ENCODE assay signal across 11 cellular contexts in genomic region chr5:122076023-122076422, GRCh38. TPM values are rescaled to one million over a fixed set of nuclear protein-coding genes. Genes with fewer than 3 reads are reported as not detected.
DNase-seq lines count a peak whose midpoint lies in the region; ATAC-seq and TF ChIP-seq lines count a peak whose summit lies in the region.
"Had no signal": no experiment of that assay in that cellular context is flagged by ENCODE, and none has a peak within 500 bp of the region (broad histone marks: within the 10 kb centered on the region; RNA-seq: fewer than 3 reads in every experiment).

No MANE protein-coding gene starts in this region.

- H3K9ac ChIP-seq in neural progenitor cell = no peak overlapping the region

- H3K36me3 ChIP-seq in MG63 = peaks cover 56% of the 10 kb centered on the region
- no peaks in the 10 kb centered on the region for H3K36me3 ChIP-seq in neural progenitor cell

- peaks cover 5% of the 10 kb centered on the region for H3K4me1 ChIP-seq in neural progenitor cell

- peak overlapping the region; percentile 90 for H3K4me3 Mint-ChIP-seq in neural progenitor cell
- H3K4me3 Mint-ChIP-seq in activated T-cell treated with anti-CD3 and anti-CD28 coated beads, Interleukin-2, amount 50 U/mL, for 4 hours = no peak overlapping the region

- H3K4me1 Mint-ChIP-seq in neural progenitor cell = peaks cover 16% of the 10 kb centered on the region
- H3K4me1 Mint-ChIP-seq in activated T-cell treated with anti-CD3 and anti-CD28 coated beads, Interleukin-2, amount 50 U/mL, for 4 hours (ENCODE audit: low read depth) = peaks cover 15% of the 10 kb centered on the region

- no peak overlapping the region for H3K27ac Mint-ChIP-seq in neural progenitor cell
- H3K27ac Mint-ChIP-seq: stimulated activated naive CD8-positive, alpha-beta T cell treated with anti-CD3 and anti-CD28 coated beads, Interleukin-15, Interleukin-2, amounts not matched to agents 100 ng/mL and 50 ng/mL, for 24 hours had no signal

- TF ChIP-seq CTCF in AG09309 (IDR thresholded peaks at IDR 0.05; ENCODE audit: control insufficient read depth, insufficient read depth, low read depth, low read length, missing control alignments) (no peak), epithelial cell of esophagus (IDR thresholded peaks at IDR 0.05; ENCODE audit: insufficient read depth, low read depth, low read length, missing control alignments) (no peak), neural progenitor cell (IDR thresholded peaks at IDR 0.05) (no peak)

- peaks cover 14% of the 10 kb centered on the region for H3K27me3 Mint-ChIP-seq in neural progenitor cell (ENCODE audit: insufficient read depth, low read depth)
- peaks cover 53% of the 10 kb centered on the region for H3K27me3 Mint-ChIP-seq in activated T-cell treated with anti-CD3 and anti-CD28 coated beads, Interleukin-2, amount 50 U/mL, for 4 hours (ENCODE audit: low read depth)

- ATAC-seq in activated T-cell treated with anti-CD3 and anti-CD28 coated beads, Interleukin-2, amount 50 U/mL, for 4 hours = no peak
- no peak for ATAC-seq in HG03175 (IDR thresholded peaks at IDR 0.05; ENCODE audit: unreplicated experiment)

- H3K4me2 ChIP-seq in neural progenitor cell = no peak overlapping the region

- no peaks in the 10 kb centered on the region for H3F3A ChIP-seq in neural progenitor cell (ENCODE audit: low read depth)

- H3K9me3 ChIP-seq in MG63 = no peaks in the 10 kb centered on the region
- H3K9me3 ChIP-seq in neural progenitor cell (ENCODE audit: low read depth) = no peaks in the 10 kb centered on the region

- H3K4me3 ChIP-seq in AG09309 (ENCODE audit: control insufficient read depth, low read depth, low read length) = peak overlapping the region; percentile 86
- H3K4me3 ChIP-seq in MG63 = peak overlapping the region; percentile 82
- peak overlapping the region; percentile 69 for H3K4me3 ChIP-seq in epithelial cell of esophagus (ENCODE audit: low read length)
- H3K4me3 ChIP-seq in neural progenitor cell = no peak overlapping the region

- no peaks in the 10 kb centered on the region for H4K20me1 ChIP-seq in neural progenitor cell (ENCODE audit: low read depth)

- no peaks in the 10 kb centered on the region for H3K36me3 Mint-ChIP-seq in neural progenitor cell
- no peaks in the 10 kb centered on the region for H3K36me3 Mint-ChIP-seq in activated T-cell treated with anti-CD3 and anti-CD28 coated beads, Interleukin-2, amount 50 U/mL, for 4 hours (ENCODE audit: insufficient read depth)

- no peaks in the 10 kb centered on the region for H3K27me3 ChIP-seq in MG63
- peaks cover 60% of the 10 kb centered on the region for H3K27me3 ChIP-seq in neural progenitor cell

- DNase-seq in AG09309 (ENCODE audit: low read depth) (no peak), MG63 (no peak), epithelial cell of esophagus (ENCODE audit: low read depth) (peak; percentile 56), neural progenitor cell (ENCODE audit: low spot score) (no peak), GM19240 (ENCODE audit: insufficient read length, low spot score) (no peak)
- no peak for DNase-seq in activated T-cell treated with anti-CD3 and anti-CD28 coated beads, Interleukin-2, amount 50 U/mL, for 4 hours
- DNase-seq in activated CD4-positive, alpha-beta T cell treated with anti-CD3 and anti-CD28 coated beads, Interleukin-2, amount 50 U/mL, for 1 hour = no peak
- DNase-seq: activated T-cell treated with anti-CD3 and anti-CD28 coated beads, Interleukin-2, amount 50 U/mL, for 1 hour had no signal

- no peaks in the 10 kb centered on the region for H3K79me2 ChIP-seq in neural progenitor cell (ENCODE audit: low read depth)

- H3K27ac ChIP-seq in neural progenitor cell = no peak overlapping the region

- H3K9me3 Mint-ChIP-seq in neural progenitor cell = no peaks in the 10 kb centered on the region
- H3K9me3 Mint-ChIP-seq in activated T-cell treated with anti-CD3 and anti-CD28 coated beads, Interleukin-2, amount 50 U/mL, for 4 hours = no peaks in the 10 kb centered on the region
- H3K9me3 Mint-ChIP-seq: stimulated activated naive CD8-positive, alpha-beta T cell treated with anti-CD3 and anti-CD28 coated beads, Interleukin-15, Interleukin-2, amounts not matched to agents 100 ng/mL and 50 ng/mL, for 24 hours had no signal

- H2AFZ ChIP-seq in neural progenitor cell (replicated peaks) = no peak overlapping the region

RNA-seq across cellular contexts. Expression of gene LOX, which starts 2.0 kb away (rescaled TPM):
- total RNA-seq in MG63 (2014; rRNA removed; shearing (Covaris generic); ENCODE audit: low replicate concordance) = 334 and 360 TPM in 2 replicates
- 0.09 and 0.11 TPM in 2 replicates for total RNA-seq in neural progenitor cell (ENCODE audit: low replicate concordance)
- total RNA-seq in activated T-cell treated with anti-CD3 and anti-CD28 coated beads, Interleukin-2, amount 50 U/mL, for 4 hours = under 1 TPM; 0.20 to 0.40 (median 0.27) TPM
- total RNA-seq: T-helper 2 cell treated with Interferon-gamma antibody and Interleukin-4, amounts not matched to agents 100 ng/mL and 5 ng/mL, for 36 hours had no signal

RNA-seq across cellular contexts. Expression of gene ZNF474, which starts 53.3 kb away (rescaled TPM):
- 0.10 and 0.20 TPM in 2 replicates for total RNA-seq in MG63 (2014; rRNA removed; shearing (Covaris generic); ENCODE audit: low replicate concordance)
- total RNA-seq in neural progenitor cell (ENCODE audit: low replicate concordance) = 0.40 and 1.3 TPM in 2 replicates
- total RNA-seq in activated T-cell treated with anti-CD3 and anti-CD28 coated beads, Interleukin-2, amount 50 U/mL, for 4 hours = under 1 TPM in 2 of 3 donors, not detected in 1; 0.25 to 0.40 TPM

Comparison
In these comparisons a context has a peak if more than half of its experiments do, and no peak if none do; other contexts are left out.
1. RNA of gene LOX, which starts 2.0 kb away (total RNA-seq): 334 to 360 TPM in MG63; 0.20 to 0.40 TPM in activated T-cell treated with anti-CD3 and anti-CD28 coated beads, Interleukin-2, amount 50 U/mL, for 4 hours and 0.09 to 0.11 TPM in neural progenitor cell; every median in the first group is over 100 times any median in the second.